ENCODE assay signal across 12 cellular contexts in genomic region chr1:63718464-63719075, GRCh38. TPM values are rescaled to one million over a fixed set of nuclear protein-coding genes. Genes with fewer than 3 reads are reported as not detected.
"Had no signal": no experiment of that assay in that cellular context is flagged by ENCODE, and none has a peak within 500 bp of the region (broad histone marks: within the 10 kb centered on the region; RNA-seq: fewer than 3 reads in every experiment).

No MANE protein-coding gene starts in this region.

- H3K36me3 ChIP-seq: adrenal gland, neural progenitor cell, ovary had no signal

- H3K4me1 ChIP-seq: adrenal gland had no signal

- ATAC-seq: WTC11 had no signal

- DNase-seq: activated CD4-positive, alpha-beta T cell treated with anti-CD3 and anti-CD28 coated beads for 48 hours; activated naive CD4-positive, alpha-beta T cell treated with anti-CD3 and anti-CD28 coated beads, Interleukin-2, amount 10 ng/mL, durations not matched to agents 7 days and 5 days; adrenal gland; central memory CD4-positive, alpha-beta T cell; effector memory CD4-positive, alpha-beta T cell; hypothalamus; ovary had no signal

- H2AFZ ChIP-seq: neural progenitor cell had no signal

- H3K4me3 ChIP-seq: adrenal gland, neural progenitor cell, ovary, skin epidermis had no signal

- H3K9ac ChIP-seq: neural progenitor cell had no signal

- H3K27ac ChIP-seq: adrenal gland, epithelial cell of prostate, neural progenitor cell, ovary, skin epidermis had no signal

- H3K27me3 ChIP-seq: adrenal gland, neural progenitor cell, ovary had no signal

- H3K9me3 ChIP-seq: adrenal gland, ovary had no signal

- H3K4me2 ChIP-seq: neural progenitor cell had no signal

RNA-seq across cellular contexts. Expression of gene ROR1, which starts 55.2 kb away (rescaled TPM):
- total RNA-seq: activated T-helper 1 cell treated with anti-CD3 and anti-CD28 coated beads, Interleukin-12 subunit alpha, Interleukin-12 subunit beta, Interleukin-2, Interleukin-4 antibody, amounts not matched to agents 30 ng/mL and 10 ng/mL and 1 ng/mL, durations not matched to agents 14 hours and 24 hours and 36 hours had no signal
